In genomic region chr22:49656291-49656851, GRCh38 we compare ENCODE assay signal across 1 cellular context.
TF ChIP-seq lines count a peak whose summit lies in the region.

No MANE protein-coding gene starts in this region.

TF ChIP-seq in GM12878, 131 proteins besides CTCF, POLR2A, EP300 and RAD21 (continued from another document):
- no peak for TF ChIP-seq BCLAF1 (IDR thresholded peaks at IDR 0.05)
- TF ChIP-seq RUNX3 (IDR thresholded peaks at IDR 0.05; ENCODE audit: low read length) = no peak
